ENCODE assay signal across 8 cellular contexts in genomic region chr16:3188925-3189825, GRCh38. TPM values are rescaled to one million over a fixed set of nuclear protein-coding genes. Genes with fewer than 3 reads are reported as not detected.
DNase-seq lines count a peak whose midpoint lies in the region; ATAC-seq and TF ChIP-seq lines count a peak whose summit lies in the region.

No MANE protein-coding gene starts in this region.

- TF ChIP-seq CTCF in GM23338 (conservative IDR thresholded peaks at IDR 0.05; ENCODE audit: low read depth in 2 of 2) (no peak), stomach (IDR thresholded peaks at IDR 0.05) (no peak)

- H3K9me3 Mint-ChIP-seq in GM23338 (peaks cover 28% of the 10 kb centered on the region), T-cell (peaks cover 0 to 2% (median 0%) of the 10 kb centered on the region in 3 donors)
- no peaks in the 10 kb centered on the region for H3K9me3 Mint-ChIP-seq in natural killer cell treated with Interleukin-12 subunit alpha and Interleukin-12 subunit beta and Interleukin-15 and Interleukin-18, amount 100 ng/mL, for 72 hours

- no peaks in the 10 kb centered on the region for H3K9me2 ChIP-seq in GM23338 (ENCODE audit: insufficient read depth)

- no peak overlapping the region for H3K4me2 ChIP-seq in BLaER1 treated with 17β-estradiol and CSF1 and Interleukin-3, amounts not matched to agents 10 nM and 100 nM
- H3K4me2 ChIP-seq in GM23338: peak overlapping the region; percentile 86

- H3K36me3 Mint-ChIP-seq in GM23338 (ENCODE audit: low read depth) (peaks cover 5% of the 10 kb centered on the region; the same call in 2 of the 3 replicates), T-cell (peaks cover 2% of the 10 kb centered on the region)
- peaks cover 5% of the 10 kb centered on the region for H3K36me3 Mint-ChIP-seq in natural killer cell treated with Interleukin-12 subunit alpha and Interleukin-12 subunit beta and Interleukin-15 and Interleukin-18, amount 100 ng/mL, for 72 hours

- H3K4me3 Mint-ChIP-seq in GM23338: peak overlapping the region; percentile 97
- peak overlapping the region; percentile 62 to 80 (median 67) for H3K4me3 Mint-ChIP-seq in T-cell
- peak overlapping the region; percentile 65 for H3K4me3 Mint-ChIP-seq in natural killer cell treated with Interleukin-12 subunit alpha and Interleukin-12 subunit beta and Interleukin-15 and Interleukin-18, amount 100 ng/mL, for 72 hours

- CTCF ChIA-PET in T-cell (lab: Charles Lee): interaction anchor here in 1 of 2 donors (0.6 kb wide), 1 partner anchor 161 kb away, joined by 5 read pairs; no protein-coding TSS in a partner anchor

- intact Hi-C loops in stomach (cut with DNase I; ENCODE audit: low total_unique reads): no loop called here

- H3F3A ChIP-seq in GM23338 (replicated peaks; ENCODE audit: low read depth): 0 out of 2 replicates have a peak, but pooled peaks cover 8% of the 10 kb centered on the region

- H3K27ac Mint-ChIP-seq in GM23338: peak overlapping the region; percentile 81
- peak overlapping the region in 1 of 2 donors; percentile 61 for H3K27ac Mint-ChIP-seq in T-cell
- peak overlapping the region; percentile 57 to 77 for H3K27ac Mint-ChIP-seq in natural killer cell treated with Interleukin-12 subunit alpha and Interleukin-12 subunit beta and Interleukin-15 and Interleukin-18, amount 100 ng/mL, for 72 hours

- H3K4me1 Mint-ChIP-seq in GM23338 (peaks cover 16% of the 10 kb centered on the region), T-cell (peaks cover 39 to 56% (median 45%) of the 10 kb centered on the region in 3 donors)
- peaks cover 32 to 42% of the 10 kb centered on the region in 2 donors for H3K4me1 Mint-ChIP-seq in natural killer cell treated with Interleukin-12 subunit alpha and Interleukin-12 subunit beta and Interleukin-15 and Interleukin-18, amount 100 ng/mL, for 72 hours (ENCODE audit: low read depth in 2 of 2)

- H3K27ac ChIP-seq in BLaER1 treated with 17β-estradiol and CSF1 and Interleukin-3, amounts not matched to agents 10 nM and 100 nM: no peak overlapping the region
- H3K27ac ChIP-seq in GM23338 (ENCODE audit: low read depth) (no peak overlapping the region), stomach (no peak overlapping the region)

- POLR2A ChIA-PET in T-cell (lab: Charles Lee): interaction anchor here (0.6 kb wide), 2 partner anchors 29 to 63 kb away, joined by 3 read pairs; no protein-coding TSS in a partner anchor

- 1 to 6% (median 4%) methylated on average over 28 to 61 of the region's 61 CpGs for WGBS in stomach, 5 donors

- ATAC-seq in GM23338 (peak; percentile 31), T-cell (replicated peaks in 1 of 4) (peak; percentile 37 to 48 (median 42)), HG03045 (IDR thresholded peaks at IDR 0.05; ENCODE audit: unreplicated experiment) (no peak)
- ATAC-seq in natural killer cell treated with Interleukin-12 subunit alpha and Interleukin-12 subunit beta and Interleukin-15 and Interleukin-18, amount 100 ng/mL, for 72 hours: peak; percentile 66 to 67

- H4K20me1 ChIP-seq in BLaER1 treated with 17β-estradiol and CSF1 and Interleukin-3, amounts not matched to agents 10 nM and 100 nM: no peaks in the 10 kb centered on the region
- no peaks in the 10 kb centered on the region; the same call in 1 of the 2 replicates for H4K20me1 ChIP-seq in GM23338 (replicated peaks; ENCODE audit: insufficient read depth)

- TF ChIP-seq EP300 in stomach (IDR thresholded peaks at IDR 0.05): no peak

- no peak overlapping the region for H3K9ac ChIP-seq in BLaER1 treated with 17β-estradiol and CSF1 and Interleukin-3, amounts not matched to agents 10 nM and 100 nM

- TF ChIP-seq POLR2A in stomach (IDR thresholded peaks at IDR 0.05): no peak

- H3K9me3 ChIP-seq in BLaER1 treated with 17β-estradiol and CSF1 and Interleukin-3, amounts not matched to agents 10 nM and 100 nM (replicated peaks in 1 of 11): peaks cover 82 to 99% (median 91%) of the 10 kb centered on the region in 11 experiments
- peaks cover 0 to 37% (median 18%) of the 10 kb centered on the region in 4 donors for H3K9me3 ChIP-seq in stomach

- H2AFZ ChIP-seq in GM23338: peak overlapping the region; percentile 98

- peaks cover 54 to 83% (median 77%) of the 10 kb centered on the region in 11 experiments for H3K27me3 ChIP-seq in BLaER1 treated with 17β-estradiol and CSF1 and Interleukin-3, amounts not matched to agents 10 nM and 100 nM
- H3K27me3 ChIP-seq in GM23338 (ENCODE audit: insufficient read depth) (peaks cover 17% of the 10 kb centered on the region), stomach (peaks cover 56 to 100% (median 89%) of the 10 kb centered on the region in 3 donors)

- peak; percentile 85 for DNase-seq in GM23338 (ENCODE audit: low spot score)
- peak in 10 of 34 experiments; percentile 8 to 43 (median 22) for DNase-seq in T-cell
- peak; percentile 56 for DNase-seq in dermis blood vessel endothelial cell
- DNase-seq in natural killer cell treated with Interleukin-12 subunit alpha and Interleukin-12 subunit beta and Interleukin-15 and Interleukin-18, amount 100 ng/mL, for 72 hours (ENCODE audit: low spot score): no peak
- no peak for DNase-seq in NCI-H510A treated with DMSO at 0.1 percent for 48 hours (lab: John Stamatoyannopoulos, UW)
- DNase-seq in stomach: no peak

- H3K27me3 Mint-ChIP-seq in GM23338 (ENCODE audit: insufficient read depth, low read depth, poor library complexity) (peaks cover 53% of the 10 kb centered on the region), T-cell (peaks cover 54 to 84% of the 10 kb centered on the region in 2 donors)
- H3K27me3 Mint-ChIP-seq in natural killer cell treated with Interleukin-12 subunit alpha and Interleukin-12 subunit beta and Interleukin-15 and Interleukin-18, amount 100 ng/mL, for 72 hours: peaks cover 40 to 61% of the 10 kb centered on the region in 2 donors

- peak overlapping the region in 7 of 10 experiments; percentile 3 to 40 (median 14); a peak in 7 of 20 replicates for H3K4me3 ChIP-seq in BLaER1 treated with 17β-estradiol and CSF1 and Interleukin-3, amounts not matched to agents 10 nM and 100 nM
- H3K4me3 ChIP-seq in GM23338 (peak overlapping the region; percentile 99), stomach (peak overlapping the region in 2 of 4 donors; percentile 2 to 22)

- no peaks in the 10 kb centered on the region for H3K4me1 ChIP-seq in BLaER1 treated with 17β-estradiol and CSF1 and Interleukin-3, amounts not matched to agents 10 nM and 100 nM
- H3K4me1 ChIP-seq in GM23338 (ENCODE audit: insufficient read depth) (peaks cover 12% of the 10 kb centered on the region), stomach (peaks cover 14 to 32% (median 23%) of the 10 kb centered on the region in 4 donors)

- H3K79me2 ChIP-seq in GM23338 (replicated peaks; ENCODE audit: insufficient read depth): no peaks in the 10 kb centered on the region

- no peaks in the 10 kb centered on the region for H3K36me3 ChIP-seq in BLaER1 treated with 17β-estradiol and CSF1 and Interleukin-3, amounts not matched to agents 10 nM and 100 nM
- H3K36me3 ChIP-seq in GM23338 (ENCODE audit: insufficient read depth) (no peaks in the 10 kb centered on the region), stomach (no peaks in the 10 kb centered on the region)

TF ChIP-seq in GM23338, 12 proteins besides CTCF, POLR2A, EP300 and RAD21 (continues in another document):
- TF ChIP-seq POLR2AphosphoS5 (IDR thresholded peaks at IDR 0.05; ENCODE audit: low read depth): no peak
- peak; percentile 61 for TF ChIP-seq CREB1 (CRISPR knock-in tag; IDR thresholded peaks at IDR 0.05; ENCODE audit: low read depth)
- TF ChIP-seq EZH2 (IDR thresholded peaks at IDR 0.05; ENCODE audit: low read depth, unreplicated experiment): no peak
- no peak for TF ChIP-seq ZNF114 (CRISPR knock-in tag; IDR thresholded peaks at IDR 0.05)

RNA-seq across cellular contexts. Expression of gene OR1F1, which starts 1.2 kb away (rescaled TPM):
- 0.38 TPM in 1 of 2 replicates, not detected in the other for total RNA-seq in GM23338 (2014; rRNA removed; shearing (Covaris generic))
- polyA plus RNA-seq in GM23338 (2016; fragmentation: Nextera tagmentation; extraction: Ambion mirVana): not detected in 2 replicates
- not detected for total RNA-seq in T-cell
- not detected in 2 replicates for total RNA-seq in dermis blood vessel endothelial cell
- total RNA-seq in natural killer cell treated with Interleukin-12 subunit alpha and Interleukin-12 subunit beta and Interleukin-15 and Interleukin-18, amount 100 ng/mL, for 72 hours: not detected
- total RNA-seq in stomach: not detected
- not detected for polyA plus RNA-seq in stomach

RNA-seq across cellular contexts. Expression of gene ZNF200, which starts 45.8 kb away (rescaled TPM):
- 9.7 and 12.5 TPM in 2 replicates for total RNA-seq in GM23338 (2014; rRNA removed; shearing (Covaris generic))
- polyA plus RNA-seq in GM23338 (2016; fragmentation: Nextera tagmentation; extraction: Ambion mirVana) (8.0 and 9.2 TPM in 2 replicates), stomach (1 to 10 TPM; 2.2 to 3.1 (median 2.9) TPM)
- total RNA-seq in T-cell (10 to 100 TPM in 3 of 5 donors, 1 to 10 TPM in 2; 7.6 to 21.3 (median 20.1) TPM), dermis blood vessel endothelial cell (11.2 and 11.6 TPM in 2 replicates), stomach (1 to 10 TPM; 4.7 to 8.7 (median 6.2) TPM)
- 10 to 100 TPM; 16.6 to 18.9 TPM for total RNA-seq in natural killer cell treated with Interleukin-12 subunit alpha and Interleukin-12 subunit beta and Interleukin-15 and Interleukin-18, amount 100 ng/mL, for 72 hours

RNA-seq across cellular contexts. Expression of gene ZNF213, which starts 54.3 kb away (rescaled TPM):
- total RNA-seq in GM23338 (2014; rRNA removed; shearing (Covaris generic)): 10.4 and 10.6 TPM in 2 replicates
- 2.9 and 3.5 TPM in 2 replicates for polyA plus RNA-seq in GM23338 (2016; fragmentation: Nextera tagmentation; extraction: Ambion mirVana)
- total RNA-seq in T-cell: 10 to 100 TPM in 3 of 5 donors, 1 to 10 TPM in 2; 3.1 to 16.9 (median 12.8) TPM
- total RNA-seq in dermis blood vessel endothelial cell: 6.6 and 14.6 TPM in 2 replicates
- 10 to 100 TPM in 1 of 2 donors, 1 to 10 TPM in 1; 8.5 to 11.6 TPM for total RNA-seq in natural killer cell treated with Interleukin-12 subunit alpha and Interleukin-12 subunit beta and Interleukin-15 and Interleukin-18, amount 100 ng/mL, for 72 hours
- total RNA-seq in stomach: 10 to 100 TPM in 3 of 5 donors, 1 to 10 TPM in 2; 1.3 to 87.8 (median 20.0) TPM
- 1 to 10 TPM; 5.8 to 6.7 (median 6.1) TPM for polyA plus RNA-seq in stomach

Comparison
In these comparisons a context has a peak if more than half of its experiments do, and no peak if none do; other contexts are left out.
1. DNase-seq: peak in GM23338 (single experiment) and dermis blood vessel endothelial cell (single experiment); none in natural killer cell treated with Interleukin-12 subunit alpha and Interleukin-12 subunit beta and Interleukin-15 and Interleukin-18, amount 100 ng/mL, for 72 hours (single experiment), NCI-H510A treated with DMSO at 0.1 percent for 48 hours (single experiment) and stomach (single experiment).
2. Peak in every context shown above with its lines, with median percentiles within 50 percentile points of each other: H3K4me3 Mint-ChIP-seq.